Comparison of ENCODE assay signal across 10 cellular contexts in the genomic region with DNA sequence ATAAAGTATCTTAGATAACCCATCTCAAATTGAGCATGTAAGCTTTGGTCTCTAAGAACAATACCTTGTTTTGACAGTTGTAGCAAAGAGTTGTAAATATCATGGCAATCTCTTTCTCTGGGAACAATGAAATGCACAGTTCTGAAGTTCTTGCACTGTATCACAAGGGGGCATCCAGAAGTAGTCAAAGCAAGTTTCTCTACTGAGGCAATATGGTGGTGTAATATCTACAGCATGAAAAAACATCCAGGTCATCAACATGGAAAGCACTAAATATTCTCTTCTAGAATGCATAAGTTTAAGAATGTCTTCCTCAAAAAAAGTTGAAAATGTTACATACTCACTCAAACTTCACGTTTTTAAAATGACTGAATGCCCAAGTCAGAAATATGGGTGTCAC. TPM values are rescaled to one million over a fixed set of nuclear protein-coding genes. Genes with fewer than 3 reads are reported as not detected.
A peak's percentile ranks its signal among the peaks of the same experiment; 100 is the strongest.
DNase-seq lines count a peak whose midpoint lies in the region; ATAC-seq and TF ChIP-seq lines count a peak whose summit lies in the region.
"Had no signal": no experiment of that assay in that cellular context is flagged by ENCODE, and none has a peak within 500 bp of the region (broad histone marks: within the 10 kb centered on the region; RNA-seq: fewer than 3 reads in every experiment).

No MANE protein-coding gene starts in this region.

- POLR2A ChIA-PET in CD4-positive, alpha-beta memory T cell (lab: Charles Lee; ENCODE audit: partially characterized antibody), result no interaction called here

- CTCF ChIA-PET in CD4-positive, alpha-beta memory T cell (lab: Charles Lee; ENCODE audit: partially characterized antibody), result interaction anchor here (1.2 to 1.7 kb wide), 2 partner anchors 19 to 20 kb away, joined by 4 to 8 read pairs; a partner anchor contains a TSS

- intact Hi-C loops in CD4-positive, alpha-beta memory T cell (cut with micrococcal nuclease), result loop anchor here (1.0 to 5.0 kb wide), 3 partner anchors 20 to 108 kb away; a partner anchor contains a TSS

- peaks cover 0 to 15% (median 10%) of the 10 kb centered on the region in 4 donors for H3K4me1 Mint-ChIP-seq in CD4-positive, alpha-beta memory T cell

- H3K9me3 ChIP-seq in CD4-positive, alpha-beta memory T cell (ENCODE audit: control insufficient read depth in 1 of 2, low read length in 2 of 2), result no peaks in the 10 kb centered on the region
- H3K9me3 ChIP-seq in WERI-Rb-1 (ENCODE audit: severe bottlenecking), result no peaks in the 10 kb centered on the region
- H3K9me3 ChIP-seq in liver (ENCODE audit: control insufficient read depth in 4 of 4, low read length in 3 of 4), result no peaks in the 10 kb centered on the region

- no peaks in the 10 kb centered on the region for H3K4me1 ChIP-seq in CD4-positive, alpha-beta memory T cell (ENCODE audit: insufficient read depth, low read length)
- H3K4me1 ChIP-seq in liver (ENCODE audit: control insufficient read depth in 4 of 4, insufficient read depth in 4 of 4, low read length in 3 of 4), result no peaks in the 10 kb centered on the region

- ATAC-seq in GM21367 (IDR thresholded peaks at IDR 0.05; ENCODE audit: unreplicated experiment) (peak; percentile 58), HG03025 (IDR thresholded peaks at IDR 0.05; ENCODE audit: low FRiP score, unreplicated experiment) (no peak)

- TF ChIP-seq CTCF in WERI-Rb-1 (IDR thresholded peaks at IDR 0.05; ENCODE audit: low read depth, low read length), result peak; percentile 58
- TF ChIP-seq CTCF in liver (IDR thresholded peaks at IDR 0.05; ENCODE audit: low read depth, low read length, missing input control), result no peak

- peak in 3 of 5 donors; percentile 11 to 21 (median 19) for DNase-seq in CD4-positive, alpha-beta memory T cell
- no peak for DNase-seq in WERI-Rb-1
- no peak for DNase-seq in NCI-H510A (lab: John Stamatoyannopoulos, UW)
- DNase-seq in activated gamma-delta T cell treated with Interleukin-2 at 50 U/mL for 16 hours, result no peak
- no peak for DNase-seq in stimulated activated CD4-positive, alpha-beta T cell treated with anti-CD3 and anti-CD28 coated beads, Interleukin-4, amount 100 ng/mL, for 1 hour
- DNase-seq: activated CD4-positive, alpha-beta T cell treated with anti-CD3 and anti-CD28 coated beads, Interleukin-2, amount 10 ng/mL, durations not matched to agents 7 days and 5 days; NCI-H226 had no signal

- peaks cover 47 to 76% of the 10 kb centered on the region in 2 donors for H3K36me3 Mint-ChIP-seq in CD4-positive, alpha-beta memory T cell

- no peak overlapping the region for H3K4me3 Mint-ChIP-seq in CD4-positive, alpha-beta memory T cell
- H3K4me3 Mint-ChIP-seq: activated CD4-positive, alpha-beta T cell treated with anti-CD3 and anti-CD28 coated beads, Interleukin-2, amount 10 ng/mL, durations not matched to agents 7 days and 5 days had no signal

- H3K36me3 ChIP-seq in CD4-positive, alpha-beta memory T cell (ENCODE audit: insufficient read depth, low read length), result peaks cover 38% of the 10 kb centered on the region
- H3K36me3 ChIP-seq in WERI-Rb-1 (peaks cover 63% of the 10 kb centered on the region), liver (ENCODE audit: control insufficient read depth in 4 of 4, insufficient read depth in 3 of 4, low read depth in 1 of 4, low read length in 3 of 4) (peaks cover 2 to 31% (median 21%) of the 10 kb centered on the region in 4 donors)

- no peak overlapping the region for H3K27ac ChIP-seq in CD4-positive, alpha-beta memory T cell (ENCODE audit: low read depth, low read length)
- no peak overlapping the region for H3K27ac ChIP-seq in WERI-Rb-1
- no peak overlapping the region for H3K27ac ChIP-seq in liver (ENCODE audit: low read depth in 1 of 2, low read length in 2 of 2)

- H3K27me3 Mint-ChIP-seq in CD4-positive, alpha-beta memory T cell, result no peaks in the 10 kb centered on the region
- H3K27me3 Mint-ChIP-seq: activated CD4-positive, alpha-beta T cell treated with anti-CD3 and anti-CD28 coated beads, Interleukin-2, amount 10 ng/mL, durations not matched to agents 7 days and 5 days had no signal

- 87% methylated on average over 1 of the region's 1 CpG for WGBS in liver

- peak overlapping the region in 5 of 7 donors; percentile 0 to 51 (median 19) for H3K27ac Mint-ChIP-seq in CD4-positive, alpha-beta memory T cell
- H3K27ac Mint-ChIP-seq: activated CD4-positive, alpha-beta T cell treated with anti-CD3 and anti-CD28 coated beads, Interleukin-2, amount 10 ng/mL, durations not matched to agents 7 days and 5 days had no signal

- no peak overlapping the region for H3K4me3 ChIP-seq in CD4-positive, alpha-beta memory T cell (ENCODE audit: low read length in 2 of 2)
- H3K4me3 ChIP-seq in WERI-Rb-1 (ENCODE audit: low read depth, low read length), result no peak overlapping the region
- no peak overlapping the region for H3K4me3 ChIP-seq in liver (ENCODE audit: low read depth in 1 of 3, low read length in 3 of 3)

- no peaks in the 10 kb centered on the region for H3K9me3 Mint-ChIP-seq in CD4-positive, alpha-beta memory T cell
- H3K9me3 Mint-ChIP-seq: activated CD4-positive, alpha-beta T cell treated with anti-CD3 and anti-CD28 coated beads, Interleukin-2, amount 10 ng/mL, durations not matched to agents 7 days and 5 days had no signal

- no peaks in the 10 kb centered on the region for H3K27me3 ChIP-seq in CD4-positive, alpha-beta memory T cell (ENCODE audit: insufficient read depth, low read length)
- H3K27me3 ChIP-seq in WERI-Rb-1 (ENCODE audit: insufficient read depth, low read depth, severe bottlenecking), result no peaks in the 10 kb centered on the region
- H3K27me3 ChIP-seq in liver (ENCODE audit: control insufficient read depth in 4 of 4, insufficient read depth in 4 of 4, low read length in 3 of 4), result no peaks in the 10 kb centered on the region

- no peak overlapping the region for H3K9ac ChIP-seq in liver (ENCODE audit: low read depth in 1 of 2, low read length in 2 of 2)

- peak; percentile 27 to 50 for TF ChIP-seq RAD21 in liver (IDR thresholded peaks at IDR 0.05)

TF ChIP-seq in liver, 16 proteins besides CTCF, POLR2A, EP300 and RAD21:
- TF ChIP-seq, protein P1, sequence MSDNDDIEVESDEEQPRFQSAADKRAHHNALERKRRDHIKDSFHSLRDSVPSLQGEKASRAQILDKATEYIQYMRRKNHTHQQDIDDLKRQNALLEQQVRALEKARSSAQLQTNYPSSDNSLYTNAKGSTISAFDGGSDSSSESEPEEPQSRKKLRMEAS (IDR thresholded peaks at IDR 0.05), result no peak
- TF ChIP-seq, protein P2, sequence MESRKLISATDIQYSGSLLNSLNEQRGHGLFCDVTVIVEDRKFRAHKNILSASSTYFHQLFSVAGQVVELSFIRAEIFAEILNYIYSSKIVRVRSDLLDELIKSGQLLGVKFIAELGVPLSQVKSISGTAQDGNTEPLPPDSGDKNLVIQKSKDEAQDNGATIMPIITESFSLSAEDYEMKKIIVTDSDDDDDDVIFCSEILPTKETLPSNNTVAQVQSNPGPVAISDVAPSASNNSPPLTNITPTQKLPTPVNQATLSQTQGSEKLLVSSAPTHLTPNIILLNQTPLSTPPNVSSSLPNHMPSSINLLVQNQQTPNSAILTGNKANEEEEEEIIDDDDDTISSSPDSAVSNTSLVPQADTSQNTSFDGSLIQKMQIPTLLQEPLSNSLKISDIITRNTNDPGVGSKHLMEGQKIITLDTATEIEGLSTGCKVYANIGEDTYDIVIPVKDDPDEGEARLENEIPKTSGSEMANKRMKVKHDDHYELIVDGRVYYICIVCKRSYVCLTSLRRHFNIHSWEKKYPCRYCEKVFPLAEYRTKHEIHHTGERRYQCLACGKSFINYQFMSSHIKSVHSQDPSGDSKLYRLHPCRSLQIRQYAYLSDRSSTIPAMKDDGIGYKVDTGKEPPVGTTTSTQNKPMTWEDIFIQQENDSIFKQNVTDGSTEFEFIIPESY (IDR thresholded peaks at IDR 0.05), result no peak
- TF ChIP-seq FOXA1 (IDR thresholded peaks at IDR 0.05) (no peak), HNF4A (conservative IDR thresholded peaks at IDR 0.05) (no peak), EGR1 (IDR thresholded peaks at IDR 0.05; ENCODE audit: low read depth in 2 of 2) (no peak), SP1 (IDR thresholded peaks at IDR 0.05) (no peak), GABPA (IDR thresholded peaks at IDR 0.05 in 1 of 2, conservative IDR thresholded peaks at IDR 0.05 in 1 of 2) (no peak), HNF4G (IDR thresholded peaks at IDR 0.05) (no peak)
- TF ChIP-seq, protein P3, sequence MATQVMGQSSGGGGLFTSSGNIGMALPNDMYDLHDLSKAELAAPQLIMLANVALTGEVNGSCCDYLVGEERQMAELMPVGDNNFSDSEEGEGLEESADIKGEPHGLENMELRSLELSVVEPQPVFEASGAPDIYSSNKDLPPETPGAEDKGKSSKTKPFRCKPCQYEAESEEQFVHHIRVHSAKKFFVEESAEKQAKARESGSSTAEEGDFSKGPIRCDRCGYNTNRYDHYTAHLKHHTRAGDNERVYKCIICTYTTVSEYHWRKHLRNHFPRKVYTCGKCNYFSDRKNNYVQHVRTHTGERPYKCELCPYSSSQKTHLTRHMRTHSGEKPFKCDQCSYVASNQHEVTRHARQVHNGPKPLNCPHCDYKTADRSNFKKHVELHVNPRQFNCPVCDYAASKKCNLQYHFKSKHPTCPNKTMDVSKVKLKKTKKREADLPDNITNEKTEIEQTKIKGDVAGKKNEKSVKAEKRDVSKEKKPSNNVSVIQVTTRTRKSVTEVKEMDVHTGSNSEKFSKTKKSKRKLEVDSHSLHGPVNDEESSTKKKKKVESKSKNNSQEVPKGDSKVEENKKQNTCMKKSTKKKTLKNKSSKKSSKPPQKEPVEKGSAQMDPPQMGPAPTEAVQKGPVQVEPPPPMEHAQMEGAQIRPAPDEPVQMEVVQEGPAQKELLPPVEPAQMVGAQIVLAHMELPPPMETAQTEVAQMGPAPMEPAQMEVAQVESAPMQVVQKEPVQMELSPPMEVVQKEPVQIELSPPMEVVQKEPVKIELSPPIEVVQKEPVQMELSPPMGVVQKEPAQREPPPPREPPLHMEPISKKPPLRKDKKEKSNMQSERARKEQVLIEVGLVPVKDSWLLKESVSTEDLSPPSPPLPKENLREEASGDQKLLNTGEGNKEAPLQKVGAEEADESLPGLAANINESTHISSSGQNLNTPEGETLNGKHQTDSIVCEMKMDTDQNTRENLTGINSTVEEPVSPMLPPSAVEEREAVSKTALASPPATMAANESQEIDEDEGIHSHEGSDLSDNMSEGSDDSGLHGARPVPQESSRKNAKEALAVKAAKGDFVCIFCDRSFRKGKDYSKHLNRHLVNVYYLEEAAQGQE (IDR thresholded peaks at IDR 0.05), result no peak
- TF ChIP-seq, protein P4, sequence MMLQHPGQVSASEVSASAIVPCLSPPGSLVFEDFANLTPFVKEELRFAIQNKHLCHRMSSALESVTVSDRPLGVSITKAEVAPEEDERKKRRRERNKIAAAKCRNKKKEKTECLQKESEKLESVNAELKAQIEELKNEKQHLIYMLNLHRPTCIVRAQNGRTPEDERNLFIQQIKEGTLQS (IDR thresholded peaks at IDR 0.05), result no peak

RNA-seq across cellular contexts. Expression of a gene that starts 19.6 kb away (rescaled TPM):
- total RNA-seq in CD4-positive, alpha-beta memory T cell, result 10 to 100 TPM; 18.9 to 19.1 TPM
- polyA plus RNA-seq in CD4-positive, alpha-beta memory T cell, result 10 to 100 TPM; 20.0 to 20.2 TPM
- total RNA-seq in liver, result 10 to 100 TPM in 1 of 2 donors, 1 to 10 TPM in 1; 9.2 to 12.6 TPM
- 1 to 10 TPM; 5.3 to 6.1 TPM for polyA plus RNA-seq in liver

RNA-seq across cellular contexts. Expression of a gene that starts 33.7 kb away (rescaled TPM):
- total RNA-seq in CD4-positive, alpha-beta memory T cell, result 10 to 100 TPM; 42.9 to 43.3 TPM
- 10 to 100 TPM in 1 of 2 donors, 1 to 10 TPM in 1; 7.7 to 18.8 TPM for polyA plus RNA-seq in CD4-positive, alpha-beta memory T cell
- total RNA-seq in liver, result 10 to 100 TPM; 25.4 to 43.3 TPM
- polyA plus RNA-seq in liver, result 1 to 10 TPM; 6.5 to 6.7 TPM

Comparison
In these comparisons a context has a peak if more than half of its experiments do, and no peak if none do; other contexts are left out.
1. DNase-seq: peak in CD4-positive, alpha-beta memory T cell (3 of 5); none in WERI-Rb-1 (single experiment), NCI-H510A (single experiment), activated gamma-delta T cell treated with Interleukin-2 at 50 U/mL for 16 hours (single experiment) and stimulated activated CD4-positive, alpha-beta T cell treated with anti-CD3 and anti-CD28 coated beads, Interleukin-4, amount 100 ng/mL, for 1 hour (single experiment).